In the genomic region with DNA sequence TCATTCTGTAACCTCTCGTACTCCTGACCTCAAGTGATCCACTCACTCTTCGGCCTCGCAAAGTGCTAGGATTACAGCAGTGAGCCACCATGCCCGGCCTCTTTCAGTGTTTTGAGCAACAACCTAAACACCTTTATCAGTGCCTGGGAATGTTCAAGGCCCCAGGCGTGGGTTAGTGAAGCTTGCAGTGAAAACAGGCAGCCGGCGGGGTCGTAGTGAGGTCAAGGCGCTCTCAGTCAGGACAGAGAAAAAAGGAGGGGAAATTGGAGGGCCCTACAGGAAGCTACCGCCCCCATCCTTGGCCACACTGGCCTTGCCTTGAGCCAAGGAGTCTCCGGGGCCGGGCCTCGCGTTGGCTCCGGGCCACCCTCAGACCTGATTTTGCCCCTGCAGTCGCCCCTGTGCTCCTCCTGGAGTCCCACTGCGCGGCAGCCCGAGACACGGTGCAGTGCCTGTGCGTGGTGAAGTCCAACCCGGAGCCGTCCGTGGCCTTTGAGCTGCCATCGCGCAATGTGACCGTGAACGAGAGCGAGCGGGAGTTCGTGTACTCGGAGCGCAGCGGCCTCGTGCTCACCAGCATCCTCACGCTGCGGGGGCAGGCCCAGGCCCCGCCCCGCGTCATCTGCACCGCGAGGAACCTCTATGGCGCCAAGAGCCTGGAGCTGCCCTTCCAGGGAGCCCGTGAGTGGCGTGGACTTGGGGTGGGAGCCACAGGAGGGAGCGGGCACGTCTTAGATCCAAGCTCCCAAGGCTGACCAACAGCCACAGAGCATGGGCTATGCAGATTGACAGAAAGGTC, we compare ENCODE assay signal across 1 cellular context.
A peak's percentile ranks its signal among the peaks of the same experiment; 100 is the strongest.
TF ChIP-seq lines count a peak whose summit lies in the region.

No MANE protein-coding gene starts in this region.

TF ChIP-seq in HepG2, 621 proteins besides CTCF, POLR2A, EP300 and RAD21 (continued from another document and continues in another):
- TF ChIP-seq, protein P1, sequence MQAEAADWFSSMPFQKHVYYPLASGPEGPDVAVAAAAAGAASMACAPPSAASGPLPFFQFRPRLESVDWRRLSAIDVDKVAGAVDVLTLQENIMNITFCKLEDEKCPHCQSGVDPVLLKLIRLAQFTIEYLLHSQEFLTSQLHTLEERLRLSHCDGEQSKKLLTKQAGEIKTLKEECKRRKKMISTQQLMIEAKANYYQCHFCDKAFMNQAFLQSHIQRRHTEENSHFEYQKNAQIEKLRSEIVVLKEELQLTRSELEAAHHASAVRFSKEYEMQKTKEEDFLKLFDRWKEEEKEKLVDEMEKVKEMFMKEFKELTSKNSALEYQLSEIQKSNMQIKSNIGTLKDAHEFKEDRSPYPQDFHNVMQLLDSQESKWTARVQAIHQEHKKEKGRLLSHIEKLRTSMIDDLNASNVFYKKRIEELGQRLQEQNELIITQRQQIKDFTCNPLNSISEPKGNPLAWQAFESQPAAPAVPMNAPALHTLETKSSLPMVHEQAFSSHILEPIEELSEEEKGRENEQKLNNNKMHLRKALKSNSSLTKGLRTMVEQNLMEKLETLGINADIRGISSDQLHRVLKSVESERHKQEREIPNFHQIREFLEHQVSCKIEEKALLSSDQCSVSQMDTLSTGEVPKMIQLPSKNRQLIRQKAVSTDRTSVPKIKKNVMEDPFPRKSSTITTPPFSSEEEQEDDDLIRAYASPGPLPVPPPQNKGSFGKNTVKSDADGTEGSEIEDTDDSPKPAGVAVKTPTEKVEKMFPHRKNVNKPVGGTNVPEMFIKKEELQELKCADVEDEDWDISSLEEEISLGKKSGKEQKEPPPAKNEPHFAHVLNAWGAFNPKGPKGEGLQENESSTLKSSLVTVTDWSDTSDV (CRISPR knock-in tag; IDR thresholded peaks at IDR 0.05): peak; percentile 52; the same call in 1 of the 2 replicates
- TF ChIP-seq, protein P2, sequence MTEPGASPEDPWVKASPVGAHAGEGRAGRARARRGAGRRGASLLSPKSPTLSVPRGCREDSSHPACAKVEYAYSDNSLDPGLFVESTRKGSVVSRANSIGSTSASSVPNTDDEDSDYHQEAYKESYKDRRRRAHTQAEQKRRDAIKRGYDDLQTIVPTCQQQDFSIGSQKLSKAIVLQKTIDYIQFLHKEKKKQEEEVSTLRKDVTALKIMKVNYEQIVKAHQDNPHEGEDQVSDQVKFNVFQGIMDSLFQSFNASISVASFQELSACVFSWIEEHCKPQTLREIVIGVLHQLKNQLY (CRISPR knock-in tag; IDR thresholded peaks at IDR 0.05): no peak
- TF ChIP-seq, protein P3, sequence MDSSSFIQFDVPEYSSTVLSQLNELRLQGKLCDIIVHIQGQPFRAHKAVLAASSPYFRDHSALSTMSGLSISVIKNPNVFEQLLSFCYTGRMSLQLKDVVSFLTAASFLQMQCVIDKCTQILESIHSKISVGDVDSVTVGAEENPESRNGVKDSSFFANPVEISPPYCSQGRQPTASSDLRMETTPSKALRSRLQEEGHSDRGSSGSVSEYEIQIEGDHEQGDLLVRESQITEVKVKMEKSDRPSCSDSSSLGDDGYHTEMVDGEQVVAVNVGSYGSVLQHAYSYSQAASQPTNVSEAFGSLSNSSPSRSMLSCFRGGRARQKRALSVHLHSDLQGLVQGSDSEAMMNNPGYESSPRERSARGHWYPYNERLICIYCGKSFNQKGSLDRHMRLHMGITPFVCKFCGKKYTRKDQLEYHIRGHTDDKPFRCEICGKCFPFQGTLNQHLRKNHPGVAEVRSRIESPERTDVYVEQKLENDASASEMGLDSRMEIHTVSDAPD (CRISPR knock-in tag; IDR thresholded peaks at IDR 0.05): no peak
- no peak for TF ChIP-seq ZFP36L2 (CRISPR knock-in tag; IDR thresholded peaks at IDR 0.05)
- TF ChIP-seq ZFP90 (CRISPR knock-in tag; IDR thresholded peaks at IDR 0.05; ENCODE audit: borderline replicate concordance): no peak
- TF ChIP-seq KAT7 (CRISPR knock-in tag; IDR thresholded peaks at IDR 0.05; ENCODE audit: borderline replicate concordance): no peak
- no peak for TF ChIP-seq SNAI1 (CRISPR knock-in tag; IDR thresholded peaks at IDR 0.05; ENCODE audit: borderline replicate concordance)
- no peak for TF ChIP-seq ZNF564 (CRISPR knock-in tag; IDR thresholded peaks at IDR 0.05)
- TF ChIP-seq, protein P4, sequence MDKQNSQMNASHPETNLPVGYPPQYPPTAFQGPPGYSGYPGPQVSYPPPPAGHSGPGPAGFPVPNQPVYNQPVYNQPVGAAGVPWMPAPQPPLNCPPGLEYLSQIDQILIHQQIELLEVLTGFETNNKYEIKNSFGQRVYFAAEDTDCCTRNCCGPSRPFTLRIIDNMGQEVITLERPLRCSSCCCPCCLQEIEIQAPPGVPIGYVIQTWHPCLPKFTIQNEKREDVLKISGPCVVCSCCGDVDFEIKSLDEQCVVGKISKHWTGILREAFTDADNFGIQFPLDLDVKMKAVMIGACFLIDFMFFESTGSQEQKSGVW (CRISPR knock-in tag; IDR thresholded peaks at IDR 0.05; ENCODE audit: borderline replicate concordance): no peak
- peak; percentile 77 for TF ChIP-seq TBX2 (CRISPR knock-in tag; IDR thresholded peaks at IDR 0.05; ENCODE audit: borderline replicate concordance)
- TF ChIP-seq, protein P5, sequence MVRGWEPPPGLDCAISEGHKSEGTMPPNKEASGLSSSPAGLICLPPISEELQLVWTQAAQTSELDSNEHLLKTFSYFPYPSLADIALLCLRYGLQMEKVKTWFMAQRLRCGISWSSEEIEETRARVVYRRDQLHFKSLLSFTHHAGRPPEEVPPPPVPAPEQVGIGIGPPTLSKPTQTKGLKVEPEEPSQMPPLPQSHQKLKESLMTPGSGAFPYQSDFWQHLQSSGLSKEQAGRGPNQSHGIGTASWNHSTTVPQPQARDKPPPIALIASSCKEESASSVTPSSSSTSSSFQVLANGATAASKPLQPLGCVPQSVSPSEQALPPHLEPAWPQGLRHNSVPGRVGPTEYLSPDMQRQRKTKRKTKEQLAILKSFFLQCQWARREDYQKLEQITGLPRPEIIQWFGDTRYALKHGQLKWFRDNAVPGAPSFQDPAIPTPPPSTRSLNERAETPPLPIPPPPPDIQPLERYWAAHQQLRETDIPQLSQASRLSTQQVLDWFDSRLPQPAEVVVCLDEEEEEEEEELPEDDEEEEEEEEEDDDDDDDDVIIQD (CRISPR knock-in tag; IDR thresholded peaks at IDR 0.05; ENCODE audit: low read depth): no peak
- TF ChIP-seq SP5 (CRISPR knock-in tag; IDR thresholded peaks at IDR 0.05; ENCODE audit: borderline replicate concordance, low read depth): 0 out of 2 replicates have a peak, but pooled peaks have one; percentile 19
- no peak for TF ChIP-seq FOXK1 (CRISPR knock-in tag; IDR thresholded peaks at IDR 0.05; ENCODE audit: borderline replicate concordance, low read depth)
- TF ChIP-seq EZH2 (conservative IDR thresholded peaks at IDR 0.05; ENCODE audit: low read depth, low read length): no peak
- no peak for TF ChIP-seq MTF2 (CRISPR knock-in tag; IDR thresholded peaks at IDR 0.05; ENCODE audit: borderline replicate concordance)
- no peak for TF ChIP-seq MLLT10 (CRISPR knock-in tag; IDR thresholded peaks at IDR 0.05)
- TF ChIP-seq NFKBIZ (CRISPR knock-in tag; IDR thresholded peaks at IDR 0.05): no peak; the same call in 1 of the 2 replicates
- no peak for TF ChIP-seq FOSL2 (CRISPR knock-in tag; IDR thresholded peaks at IDR 0.05)
- no peak for TF ChIP-seq ZNF160 (CRISPR knock-in tag; IDR thresholded peaks at IDR 0.05)
- TF ChIP-seq ZMYM2 (CRISPR knock-in tag; IDR thresholded peaks at IDR 0.05): no peak
- no peak for TF ChIP-seq SRSF4 (IDR thresholded peaks at IDR 0.05; ENCODE audit: low read depth, low read length, poor library complexity, severe bottlenecking)
- TF ChIP-seq GABPA (IDR thresholded peaks at IDR 0.05; ENCODE audit: low read depth, low read length): no peak
- TF ChIP-seq GABPA (CRISPR knock-in tag; IDR thresholded peaks at IDR 0.05; ENCODE audit: low read depth): no peak
- TF ChIP-seq, protein P6, sequence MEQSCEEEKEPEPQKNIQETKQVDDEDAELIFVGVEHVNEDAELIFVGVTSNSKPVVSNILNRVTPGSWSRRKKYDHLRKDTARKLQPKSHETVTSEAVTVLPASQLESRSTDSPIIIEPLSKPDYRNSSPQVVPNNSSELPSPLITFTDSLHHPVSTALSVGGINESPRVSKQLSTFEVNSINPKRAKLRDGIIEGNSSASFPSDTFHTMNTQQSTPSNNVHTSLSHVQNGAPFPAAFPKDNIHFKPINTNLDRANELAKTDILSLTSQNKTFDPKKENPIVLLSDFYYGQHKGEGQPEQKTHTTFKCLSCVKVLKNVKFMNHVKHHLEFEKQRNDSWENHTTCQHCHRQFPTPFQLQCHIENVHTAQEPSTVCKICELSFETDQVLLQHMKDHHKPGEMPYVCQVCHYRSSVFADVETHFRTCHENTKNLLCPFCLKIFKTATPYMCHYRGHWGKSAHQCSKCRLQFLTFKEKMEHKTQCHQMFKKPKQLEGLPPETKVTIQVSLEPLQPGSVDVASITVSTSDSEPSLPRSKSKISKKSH (CRISPR knock-in tag; IDR thresholded peaks at IDR 0.05; ENCODE audit: borderline replicate concordance): 0 out of 2 replicates have a peak, but pooled peaks have one; percentile 15
- TF ChIP-seq CHD2 (IDR thresholded peaks at IDR 0.05; ENCODE audit: low read depth, low read length): no peak
- no peak for TF ChIP-seq ZNF230 (CRISPR knock-in tag; IDR thresholded peaks at IDR 0.05)
- no peak for TF ChIP-seq ZBTB42 (CRISPR knock-in tag; IDR thresholded peaks at IDR 0.05)
- TF ChIP-seq, protein P7, sequence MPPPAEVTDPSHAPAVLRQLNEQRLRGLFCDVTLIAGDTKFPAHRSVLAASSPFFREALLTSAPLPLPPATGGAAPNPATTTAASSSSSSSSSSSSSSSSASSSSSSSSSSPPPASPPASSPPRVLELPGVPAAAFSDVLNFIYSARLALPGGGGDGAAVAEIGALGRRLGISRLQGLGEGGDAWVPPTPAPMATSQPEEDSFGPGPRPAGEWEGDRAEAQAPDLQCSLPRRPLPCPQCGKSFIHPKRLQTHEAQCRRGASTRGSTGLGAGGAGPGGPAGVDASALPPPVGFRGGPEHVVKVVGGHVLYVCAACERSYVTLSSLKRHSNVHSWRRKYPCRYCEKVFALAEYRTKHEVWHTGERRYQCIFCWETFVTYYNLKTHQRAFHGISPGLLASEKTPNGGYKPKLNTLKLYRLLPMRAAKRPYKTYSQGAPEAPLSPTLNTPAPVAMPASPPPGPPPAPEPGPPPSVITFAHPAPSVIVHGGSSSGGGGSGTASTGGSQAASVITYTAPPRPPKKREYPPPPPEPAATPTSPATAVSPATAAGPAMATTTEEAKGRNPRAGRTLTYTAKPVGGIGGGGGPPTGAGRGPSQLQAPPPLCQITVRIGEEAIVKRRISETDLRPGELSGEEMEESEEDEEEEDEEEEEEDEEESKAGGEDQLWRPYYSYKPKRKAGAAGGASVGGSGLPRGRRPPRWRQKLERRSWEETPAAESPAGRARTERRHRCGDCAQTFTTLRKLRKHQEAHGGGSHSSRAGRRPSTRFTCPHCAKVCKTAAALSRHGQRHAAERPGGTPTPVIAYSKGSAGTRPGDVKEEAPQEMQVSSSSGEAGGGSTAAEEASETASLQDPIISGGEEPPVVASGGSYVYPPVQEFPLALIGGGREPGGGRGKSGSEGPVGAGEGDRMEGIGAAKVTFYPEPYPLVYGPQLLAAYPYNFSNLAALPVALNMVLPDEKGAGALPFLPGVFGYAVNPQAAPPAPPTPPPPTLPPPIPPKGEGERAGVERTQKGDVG (CRISPR knock-in tag; IDR thresholded peaks at IDR 0.05; ENCODE audit: borderline replicate concordance): 0 out of 2 replicates have a peak, but pooled peaks have one; percentile 86
- no peak for TF ChIP-seq EHMT2 (IDR thresholded peaks at IDR 0.05; ENCODE audit: borderline replicate concordance, low read depth, low read length)
- TF ChIP-seq, protein P8, sequence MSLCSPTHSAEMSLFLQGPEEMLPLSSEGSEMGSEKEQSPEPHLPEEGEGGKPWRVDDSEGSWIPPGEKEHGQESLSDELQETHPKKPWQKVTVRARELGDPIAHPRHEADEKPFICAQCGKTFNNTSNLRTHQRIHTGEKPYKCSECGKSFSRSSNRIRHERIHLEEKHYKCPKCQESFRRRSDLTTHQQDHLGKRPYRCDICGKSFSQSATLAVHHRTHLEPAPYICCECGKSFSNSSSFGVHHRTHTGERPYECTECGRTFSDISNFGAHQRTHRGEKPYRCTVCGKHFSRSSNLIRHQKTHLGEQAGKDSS (CRISPR knock-in tag; IDR thresholded peaks at IDR 0.05; ENCODE audit: borderline replicate concordance, low read depth): no peak
- peak; percentile 47; the same call in 1 of the 2 replicates for TF ChIP-seq PHF21A (CRISPR knock-in tag; IDR thresholded peaks at IDR 0.05)
- no peak for TF ChIP-seq ZNF260 (CRISPR knock-in tag; IDR thresholded peaks at IDR 0.05; ENCODE audit: borderline replicate concordance, low read depth)
- TF ChIP-seq, protein P9, sequence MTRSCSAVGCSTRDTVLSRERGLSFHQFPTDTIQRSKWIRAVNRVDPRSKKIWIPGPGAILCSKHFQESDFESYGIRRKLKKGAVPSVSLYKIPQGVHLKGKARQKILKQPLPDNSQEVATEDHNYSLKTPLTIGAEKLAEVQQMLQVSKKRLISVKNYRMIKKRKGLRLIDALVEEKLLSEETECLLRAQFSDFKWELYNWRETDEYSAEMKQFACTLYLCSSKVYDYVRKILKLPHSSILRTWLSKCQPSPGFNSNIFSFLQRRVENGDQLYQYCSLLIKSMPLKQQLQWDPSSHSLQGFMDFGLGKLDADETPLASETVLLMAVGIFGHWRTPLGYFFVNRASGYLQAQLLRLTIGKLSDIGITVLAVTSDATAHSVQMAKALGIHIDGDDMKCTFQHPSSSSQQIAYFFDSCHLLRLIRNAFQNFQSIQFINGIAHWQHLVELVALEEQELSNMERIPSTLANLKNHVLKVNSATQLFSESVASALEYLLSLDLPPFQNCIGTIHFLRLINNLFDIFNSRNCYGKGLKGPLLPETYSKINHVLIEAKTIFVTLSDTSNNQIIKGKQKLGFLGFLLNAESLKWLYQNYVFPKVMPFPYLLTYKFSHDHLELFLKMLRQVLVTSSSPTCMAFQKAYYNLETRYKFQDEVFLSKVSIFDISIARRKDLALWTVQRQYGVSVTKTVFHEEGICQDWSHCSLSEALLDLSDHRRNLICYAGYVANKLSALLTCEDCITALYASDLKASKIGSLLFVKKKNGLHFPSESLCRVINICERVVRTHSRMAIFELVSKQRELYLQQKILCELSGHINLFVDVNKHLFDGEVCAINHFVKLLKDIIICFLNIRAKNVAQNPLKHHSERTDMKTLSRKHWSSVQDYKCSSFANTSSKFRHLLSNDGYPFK (CRISPR knock-in tag; IDR thresholded peaks at IDR 0.05; ENCODE audit: borderline replicate concordance): no peak
- TF ChIP-seq SOX6 (IDR thresholded peaks at IDR 0.05): no peak
- TF ChIP-seq SOX6 (CRISPR knock-in tag; IDR thresholded peaks at IDR 0.05): peak; percentile 61; the same call in 1 of the 2 replicates
- TF ChIP-seq, protein P10, sequence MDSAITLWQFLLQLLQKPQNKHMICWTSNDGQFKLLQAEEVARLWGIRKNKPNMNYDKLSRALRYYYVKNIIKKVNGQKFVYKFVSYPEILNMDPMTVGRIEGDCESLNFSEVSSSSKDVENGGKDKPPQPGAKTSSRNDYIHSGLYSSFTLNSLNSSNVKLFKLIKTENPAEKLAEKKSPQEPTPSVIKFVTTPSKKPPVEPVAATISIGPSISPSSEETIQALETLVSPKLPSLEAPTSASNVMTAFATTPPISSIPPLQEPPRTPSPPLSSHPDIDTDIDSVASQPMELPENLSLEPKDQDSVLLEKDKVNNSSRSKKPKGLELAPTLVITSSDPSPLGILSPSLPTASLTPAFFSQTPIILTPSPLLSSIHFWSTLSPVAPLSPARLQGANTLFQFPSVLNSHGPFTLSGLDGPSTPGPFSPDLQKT (CRISPR knock-in tag; IDR thresholded peaks at IDR 0.05; ENCODE audit: borderline replicate concordance): no peak
